In the genomic region with DNA sequence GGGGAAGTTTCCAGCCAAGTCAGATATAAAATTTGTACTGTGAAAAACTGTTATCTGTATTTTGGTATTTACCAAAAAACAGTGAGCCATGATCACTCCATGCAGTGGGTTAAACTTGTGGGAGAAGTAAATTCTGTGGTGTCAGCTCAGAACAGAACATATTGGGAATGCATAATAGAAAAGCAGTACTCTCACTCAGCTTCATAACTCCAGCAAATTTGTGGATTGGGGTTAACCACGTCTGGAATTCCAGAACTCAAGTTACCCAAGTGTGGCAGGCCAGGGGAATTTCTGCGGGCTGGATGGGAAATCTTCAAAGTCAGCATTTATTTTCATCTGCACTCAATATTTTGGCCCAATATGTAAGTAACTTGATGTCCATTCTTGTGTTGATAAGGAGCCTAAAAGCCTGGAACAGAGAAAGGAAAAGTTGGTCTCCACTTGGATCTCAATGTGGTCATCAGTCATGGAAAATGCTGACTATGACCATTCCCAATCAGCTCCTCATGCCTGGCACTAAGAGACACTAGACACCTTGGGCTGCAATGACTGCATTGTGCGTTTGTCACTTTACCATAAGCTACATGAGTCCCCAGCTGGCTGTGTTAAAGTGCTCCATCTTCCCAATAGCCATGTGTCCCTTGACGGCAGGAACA, we compare ENCODE assay signal across 1 cellular context.
TF ChIP-seq lines count a peak whose summit lies in the region.

No MANE protein-coding gene starts in this region.

TF ChIP-seq in IMR-90, 13 proteins besides CTCF, POLR2A, EP300 and RAD21:
- no peak for TF ChIP-seq RCOR1 (IDR thresholded peaks at IDR 0.05; ENCODE audit: insufficient replicate concordance, low read length)
- TF ChIP-seq NFE2L2 (IDR thresholded peaks at IDR 0.05; ENCODE audit: low read depth, low read length): no peak
- no peak for TF ChIP-seq SMC3 (IDR thresholded peaks at IDR 0.05; ENCODE audit: low read depth, low read length)
- peak; percentile 83; the same call in 1 of the 2 replicates for TF ChIP-seq MAFK (IDR thresholded peaks at IDR 0.05; ENCODE audit: low read depth, low read length)
